ENCODE assay signal across 23 cellular contexts in genomic region chr17:17934796-17935195, GRCh38. TPM values are rescaled to one million over a fixed set of nuclear protein-coding genes. Genes with fewer than 3 reads are reported as not detected.
DNase-seq lines count a peak whose midpoint lies in the region; ATAC-seq and TF ChIP-seq lines count a peak whose summit lies in the region.
"Had no signal": no experiment of that assay in that cellular context is flagged by ENCODE, and none has a peak within 500 bp of the region (broad histone marks: within the 10 kb centered on the region; RNA-seq: fewer than 3 reads in every experiment).

No MANE protein-coding gene starts in this region.

- no peaks in the 10 kb centered on the region for H3K9me3 ChIP-seq in Loucy (ENCODE audit: insufficient read depth, low read depth, low read length)
- no peaks in the 10 kb centered on the region for H3K9me3 ChIP-seq in adrenal gland (replicated peaks in 1 of 3)
- H3K9me3 ChIP-seq in neural cell (ENCODE audit: low read length), result no peaks in the 10 kb centered on the region
- H3K9me3 ChIP-seq: tibial artery had no signal

- H3K27ac ChIP-seq in adrenal gland, result peak overlapping the region; percentile 21 to 79 (median 49)
- peak overlapping the region; percentile 4 for H3K27ac ChIP-seq in neural cell (ENCODE audit: low read length)
- H3K27ac ChIP-seq: cardiac muscle cell, epithelial cell of prostate, tibial artery, WERI-Rb-1 had no signal

- DNase-seq in CD1c-positive myeloid dendritic cell (ENCODE audit: extremely low spot score), result peak; percentile 16
- peak in 1 of 7 donors; percentile 42 for DNase-seq in adrenal gland
- no peak for DNase-seq in stimulated activated CD4-positive, alpha-beta T cell treated with anti-CD3 and anti-CD28 coated beads, Interleukin-4, amount 100 ng/mL, for 24 hours
- DNase-seq in Kasumi-1 (lab: John Stamatoyannopoulos, UW), result no peak
- DNase-seq: activated CD4-positive, alpha-beta T cell treated with anti-CD3 and anti-CD28 coated beads, Interleukin-2, amount 50 U/mL, for 48 hours; activated effector memory CD4-positive, alpha-beta T cell treated with anti-CD3 and anti-CD28 coated beads, Interleukin-2, amount 50 U/mL, for 16 hours; activated naive CD8-positive, alpha-beta T cell treated with anti-CD3 and anti-CD28 coated beads, Interleukin-2, amount 50 U/mL, for 24 hours; Calu3; foreskin fibroblast; HCEC 1CT; naive thymus-derived CD8-positive, alpha-beta T cell; NCI-H1436; NCI-H526 treated with DMSO at 0.1 percent for 48 hours; stimulated activated naive CD8-positive, alpha-beta T cell treated with anti-CD3 and anti-CD28 coated beads, Interleukin-15, Interleukin-2, amounts not matched to agents 100 U/mL and 50 U/mL, for 24 hours; T-helper 17 cell; tibial artery; WERI-Rb-1 had no signal

- no peaks in the 10 kb centered on the region for H3K9me2 ChIP-seq in Loucy (replicated peaks; ENCODE audit: low read depth, low read length)
- no peaks in the 10 kb centered on the region for H3K9me2 ChIP-seq in neural cell (ENCODE audit: insufficient read depth, low read length)

- TF ChIP-seq POLR2A in adrenal gland (IDR thresholded peaks at IDR 0.05), result no peak

- no peak for TF ChIP-seq CTCF in Loucy (conservative IDR thresholded peaks at IDR 0.05; ENCODE audit: low read length)
- no peak for TF ChIP-seq CTCF in adrenal gland (IDR thresholded peaks at IDR 0.05)
- no peak for TF ChIP-seq CTCF in neural cell (IDR thresholded peaks at IDR 0.05; ENCODE audit: poor library complexity, severe bottlenecking)

- no peak overlapping the region for H2AFZ ChIP-seq in Loucy (ENCODE audit: low read length)
- no peak overlapping the region for H2AFZ ChIP-seq in neural cell (ENCODE audit: low read depth, low read length)

- WGBS in adrenal gland, 4 donors, result 30 to 45% (median 40%) methylated on average over 2 to 3 of the region's 3 CpGs

- H3K27me3 ChIP-seq in Loucy (ENCODE audit: insufficient read depth, low read length, poor library complexity, severe bottlenecking) (no peaks in the 10 kb centered on the region), adrenal gland (no peaks in the 10 kb centered on the region), neural cell (ENCODE audit: insufficient read depth, low read depth, low read length) (no peaks in the 10 kb centered on the region)
- H3K27me3 ChIP-seq: cardiac muscle cell, tibial artery had no signal

- intact Hi-C loops in adrenal gland (cut with DNase I), result no loop called here

- H4K20me1 ChIP-seq in Loucy (ENCODE audit: insufficient read depth, low read length, poor library complexity, severe bottlenecking) (no peaks in the 10 kb centered on the region), neural cell (ENCODE audit: insufficient read depth) (no peaks in the 10 kb centered on the region)

- H3K79me2 ChIP-seq in Loucy (ENCODE audit: insufficient read depth, low read length) (no peaks in the 10 kb centered on the region; the same call in 1 of the 2 replicates), neural cell (replicated peaks; ENCODE audit: insufficient read depth, low read length) (peaks cover 21% of the 10 kb centered on the region)

- H3K9ac ChIP-seq in Loucy (ENCODE audit: low read depth, low read length, poor library complexity, severe bottlenecking), result no peak overlapping the region
- H3K9ac ChIP-seq in neural cell (ENCODE audit: low read length), result peak overlapping the region; percentile 13

- H3F3A ChIP-seq in Loucy (ENCODE audit: low read depth) (no peaks in the 10 kb centered on the region), neural cell (ENCODE audit: insufficient read depth, low read length, poor library complexity, severe bottlenecking) (peaks cover under 1% of the 10 kb centered on the region)

- peak overlapping the region; percentile 36 for H3K4me2 ChIP-seq in Loucy (ENCODE audit: low read depth, low read length, poor library complexity, severe bottlenecking)
- H3K4me2 ChIP-seq in neural cell (ENCODE audit: low read length), result no peak overlapping the region

- TF ChIP-seq EP300 in neural cell (conservative IDR thresholded peaks at IDR 0.05; ENCODE audit: poor library complexity, severe bottlenecking), result no peak

- peaks cover 32% of the 10 kb centered on the region for H3K4me1 ChIP-seq in Loucy (ENCODE audit: insufficient read depth, low read length, poor library complexity, severe bottlenecking)
- H3K4me1 ChIP-seq in adrenal gland (replicated peaks in 1 of 2), result peaks cover 26 to 66% of the 10 kb centered on the region in 2 donors

- H3K36me3 ChIP-seq in Loucy (ENCODE audit: insufficient read depth, low read length) (no peaks in the 10 kb centered on the region), adrenal gland (replicated peaks in 1 of 2) (no peaks in the 10 kb centered on the region), neural cell (ENCODE audit: insufficient read depth, low read length) (no peaks in the 10 kb centered on the region)
- H3K36me3 ChIP-seq: cardiac muscle cell, tibial artery, WERI-Rb-1 had no signal

- no peak for ATAC-seq in GM18498 (IDR thresholded peaks at IDR 0.05; ENCODE audit: unreplicated experiment)
- ATAC-seq in GM19395 (IDR thresholded peaks at IDR 0.05; ENCODE audit: unreplicated experiment), result no peak
- ATAC-seq: activated naive CD8-positive, alpha-beta T cell treated with anti-CD3 and anti-CD28 coated beads, Interleukin-2, amount 50 U/mL, for 24 hours had no signal

- H3K4me3 ChIP-seq in Loucy (ENCODE audit: low read length, poor library complexity, severe bottlenecking) (no peak overlapping the region), adrenal gland (no peak overlapping the region), neural cell (ENCODE audit: low read length) (no peak overlapping the region)
- H3K4me3 ChIP-seq: cardiac muscle cell, tibial artery had no signal

- TF ChIP-seq RAD21 in neural cell (conservative IDR thresholded peaks at IDR 0.05), result no peak

TF ChIP-seq in neural cell, 6 proteins besides CTCF, POLR2A, EP300 and RAD21:
- TF ChIP-seq SMC3 (conservative IDR thresholded peaks at IDR 0.05; ENCODE audit: poor library complexity) (no peak), TAF1 (IDR thresholded peaks at IDR 0.05; ENCODE audit: low read depth) (no peak), MXI1 (conservative IDR thresholded peaks at IDR 0.05; ENCODE audit: poor library complexity, severe bottlenecking) (no peak), POLR2AphosphoS5 (IDR thresholded peaks at IDR 0.05) (no peak), EZH2 (IDR thresholded peaks at IDR 0.05; ENCODE audit: borderline replicate concordance, insufficient read depth, low read length, poor library complexity, severe bottlenecking) (no peak), REST (IDR thresholded peaks at IDR 0.05; ENCODE audit: borderline replicate concordance) (no peak)

RNA-seq across cellular contexts. Expression of gene TOM1L2, which starts 37.4 kb away (rescaled TPM):
- 100 to 1,000 TPM in 1 of 8 donors, 10 to 100 TPM in 7; 51.1 to 437 (median 77.9) TPM for total RNA-seq in adrenal gland
- polyA plus RNA-seq in adrenal gland, result 10 to 100 TPM; 41.6 to 64.8 (median 46.5) TPM
- polyA plus RNA-seq in neural cell, result 40.9 and 53.4 TPM in 2 replicates
- 53.1 and 57.1 TPM in 2 replicates for polyA minus RNA-seq in neural cell

RNA-seq across cellular contexts. Expression of gene DRC3, which starts 37.9 kb away (rescaled TPM):
- 1 to 10 TPM in 7 of 8 donors, under 1 TPM in 1; 0.17 to 9.1 (median 3.4) TPM for total RNA-seq in adrenal gland
- polyA plus RNA-seq in adrenal gland (10 to 100 TPM in 1 of 3 donors, 1 to 10 TPM in 2; 3.2 to 21.3 (median 7.9) TPM), neural cell (1.3 and 1.9 TPM in 2 replicates)
- 0.23 and 0.73 TPM in 2 replicates for polyA minus RNA-seq in neural cell
- total RNA-seq: T-helper 17 cell had no signal
